In the genomic region with DNA sequence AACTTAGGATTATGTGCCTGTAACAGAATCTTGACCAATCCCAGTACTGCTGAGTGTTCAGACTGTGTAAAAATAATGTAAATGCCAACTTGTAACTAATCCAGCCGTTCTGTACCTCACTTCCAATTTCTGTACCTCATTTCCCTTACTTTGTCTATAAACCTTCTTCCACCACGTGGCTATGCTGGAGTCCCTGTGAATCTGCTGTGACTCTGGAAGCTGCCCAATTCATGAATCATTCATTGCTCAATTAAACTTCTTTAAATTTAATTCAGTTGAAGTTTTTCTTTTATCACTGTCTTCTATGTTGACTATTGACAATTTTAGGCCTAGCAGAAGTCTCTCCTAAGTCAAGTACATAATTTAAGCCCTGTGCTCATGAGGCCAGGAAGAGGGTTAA, we compare ENCODE assay signal across 1 cellular context.
TF ChIP-seq lines count a peak whose summit lies in the region.

No MANE protein-coding gene starts in this region.

TF ChIP-seq in HCT116, 20 proteins besides CTCF, POLR2A, EP300 and RAD21 (continued from another document):
- TF ChIP-seq, protein P1, sequence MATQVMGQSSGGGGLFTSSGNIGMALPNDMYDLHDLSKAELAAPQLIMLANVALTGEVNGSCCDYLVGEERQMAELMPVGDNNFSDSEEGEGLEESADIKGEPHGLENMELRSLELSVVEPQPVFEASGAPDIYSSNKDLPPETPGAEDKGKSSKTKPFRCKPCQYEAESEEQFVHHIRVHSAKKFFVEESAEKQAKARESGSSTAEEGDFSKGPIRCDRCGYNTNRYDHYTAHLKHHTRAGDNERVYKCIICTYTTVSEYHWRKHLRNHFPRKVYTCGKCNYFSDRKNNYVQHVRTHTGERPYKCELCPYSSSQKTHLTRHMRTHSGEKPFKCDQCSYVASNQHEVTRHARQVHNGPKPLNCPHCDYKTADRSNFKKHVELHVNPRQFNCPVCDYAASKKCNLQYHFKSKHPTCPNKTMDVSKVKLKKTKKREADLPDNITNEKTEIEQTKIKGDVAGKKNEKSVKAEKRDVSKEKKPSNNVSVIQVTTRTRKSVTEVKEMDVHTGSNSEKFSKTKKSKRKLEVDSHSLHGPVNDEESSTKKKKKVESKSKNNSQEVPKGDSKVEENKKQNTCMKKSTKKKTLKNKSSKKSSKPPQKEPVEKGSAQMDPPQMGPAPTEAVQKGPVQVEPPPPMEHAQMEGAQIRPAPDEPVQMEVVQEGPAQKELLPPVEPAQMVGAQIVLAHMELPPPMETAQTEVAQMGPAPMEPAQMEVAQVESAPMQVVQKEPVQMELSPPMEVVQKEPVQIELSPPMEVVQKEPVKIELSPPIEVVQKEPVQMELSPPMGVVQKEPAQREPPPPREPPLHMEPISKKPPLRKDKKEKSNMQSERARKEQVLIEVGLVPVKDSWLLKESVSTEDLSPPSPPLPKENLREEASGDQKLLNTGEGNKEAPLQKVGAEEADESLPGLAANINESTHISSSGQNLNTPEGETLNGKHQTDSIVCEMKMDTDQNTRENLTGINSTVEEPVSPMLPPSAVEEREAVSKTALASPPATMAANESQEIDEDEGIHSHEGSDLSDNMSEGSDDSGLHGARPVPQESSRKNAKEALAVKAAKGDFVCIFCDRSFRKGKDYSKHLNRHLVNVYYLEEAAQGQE (IDR thresholded peaks at IDR 0.05; ENCODE audit: low read depth) = no peak
- TF ChIP-seq EGR1 (IDR thresholded peaks at IDR 0.05; ENCODE audit: low read depth) (no peak), SP1 (IDR thresholded peaks at IDR 0.05; ENCODE audit: low read depth) (no peak), ZNF274 (IDR thresholded peaks at IDR 0.05; ENCODE audit: low read depth, low read length) (no peak), ZFX (IDR thresholded peaks at IDR 0.05) (no peak), EZH2 (IDR thresholded peaks at IDR 0.05) (no peak), EZH2phosphoT487 (IDR thresholded peaks at IDR 0.05; ENCODE audit: borderline replicate concordance) (no peak)
